In genomic region chr12:58443273-58443980, GRCh38 we compare ENCODE assay signal across 9 cellular contexts.
DNase-seq lines count a peak whose midpoint lies in the region; ATAC-seq and TF ChIP-seq lines count a peak whose summit lies in the region.
"Had no signal": no experiment of that assay in that cellular context is flagged by ENCODE, and none has a peak within 500 bp of the region (broad histone marks: within the 10 kb centered on the region; RNA-seq: fewer than 3 reads in every experiment).

No MANE protein-coding gene starts in this region.

- in situ Hi-C loops in G401 (cut with HindIII; ENCODE audit: low sequenced_read_pairs) = no loop called here

- TF ChIP-seq RAD21 in Ishikawa (IDR thresholded peaks at IDR 0.05; ENCODE audit: low read depth) = peak; percentile 87

- DNase-seq in ELR (ENCODE audit: low read depth) (peak; percentile 62), cardiac fibroblast (ENCODE audit: low read depth in 2 of 2) (peak; percentile 51 to 63), omental fat pad (ENCODE audit: low spot score) (no peak), activated gamma-delta T cell (lab: John Stamatoyannopoulos, UW) (no peak), nucleus accumbens (lab: John Stamatoyannopoulos, UW) (no peak), G401 (ENCODE audit: low spot score) (no peak)
- DNase-seq: left cardiac atrium had no signal

- ATAC-seq in GM21381 (IDR thresholded peaks at IDR 0.05; ENCODE audit: unreplicated experiment) = peak; percentile 63
- peak; percentile 71 for ATAC-seq in omental fat pad (ENCODE audit: low FRiP score)

- TF ChIP-seq CTCF in cardiac fibroblast (IDR thresholded peaks at IDR 0.05; ENCODE audit: low read depth, low read length) (peak; percentile 71), omental fat pad (IDR thresholded peaks at IDR 0.05) (no peak)

- no peak overlapping the region for H3K4me3 ChIP-seq in cardiac fibroblast (replicated peaks in 1 of 2; ENCODE audit: low read depth in 2 of 2, low read length in 2 of 2)

- TF ChIP-seq EP300 in Ishikawa (IDR thresholded peaks at IDR 0.05; ENCODE audit: borderline replicate concordance) = no peak

TF ChIP-seq in Ishikawa, 13 proteins besides CTCF, POLR2A, EP300 and RAD21:
- no peak for TF ChIP-seq YY1 (IDR thresholded peaks at IDR 0.05; ENCODE audit: low read depth)
- TF ChIP-seq ZBTB7A (IDR thresholded peaks at IDR 0.05; ENCODE audit: low read depth) = no peak
- TF ChIP-seq NFIC (IDR thresholded peaks at IDR 0.05) = no peak
- no peak for TF ChIP-seq TCF12 (IDR thresholded peaks at IDR 0.05; ENCODE audit: low read depth)
- no peak for TF ChIP-seq EGR1 (IDR thresholded peaks at IDR 0.05)
- TF ChIP-seq TEAD4 (IDR thresholded peaks at IDR 0.05) = no peak
- TF ChIP-seq REST (IDR thresholded peaks at IDR 0.05; ENCODE audit: low read depth) = no peak
- TF ChIP-seq TAF1 (IDR thresholded peaks at IDR 0.05; ENCODE audit: low read depth) = no peak
- no peak for TF ChIP-seq CREB1 (IDR thresholded peaks at IDR 0.05; ENCODE audit: low read depth)
- TF ChIP-seq MAX (IDR thresholded peaks at IDR 0.05) = no peak
- no peak for TF ChIP-seq FOXM1 (IDR thresholded peaks at IDR 0.05; ENCODE audit: borderline replicate concordance, low read depth)
- TF ChIP-seq CEBPB (IDR thresholded peaks at IDR 0.05) = no peak
- TF ChIP-seq USF1 (IDR thresholded peaks at IDR 0.05) = no peak

Comparison
In these comparisons a context has a peak if more than half of its experiments do, and no peak if none do; other contexts are left out.
1. DNase-seq: peak in ELR (single experiment) and cardiac fibroblast (2 of 2); none in omental fat pad (single experiment), activated gamma-delta T cell (single experiment), nucleus accumbens (0 of 56) and G401 (single experiment).